ENCODE assay signal across 29 cellular contexts in genomic region chr11:123216249-123216648, GRCh38. TPM values are rescaled to one million over a fixed set of nuclear protein-coding genes. Genes with fewer than 3 reads are reported as not detected.
"Had no signal": no experiment of that assay in that cellular context is flagged by ENCODE, and none has a peak within 500 bp of the region (broad histone marks: within the 10 kb centered on the region; RNA-seq: fewer than 3 reads in every experiment).

No MANE protein-coding gene starts in this region.

- ATAC-seq: activated CD4-positive, alpha-beta T cell treated with anti-CD3 and anti-CD28 coated beads for 36 hours; activated T-cell treated with anti-CD3 and anti-CD28 coated beads, Interleukin-2, amount 50 U/mL, for 72 hours; body of pancreas; gastrocnemius medialis; left ventricle myocardium superior; naive thymus-derived CD4-positive, alpha-beta T cell; right lobe of liver; stimulated activated effector memory CD8-positive, alpha-beta T cell treated with anti-CD3 and anti-CD28 coated beads, Interleukin-12 subunit alpha, Interleukin-12 subunit beta, amount 100 ng/mL, for 72 hours had no signal

- H3K36me3 ChIP-seq: gastrocnemius medialis, ovary, right lobe of liver, thoracic aorta, upper lobe of left lung, vagina had no signal

- H3K4me3 ChIP-seq: body of pancreas, dorsolateral prefrontal cortex, gastrocnemius medialis, ovary, right lobe of liver, thoracic aorta, upper lobe of left lung, vagina had no signal

- H3K27ac Mint-ChIP-seq: activated CD4-positive, alpha-beta T cell treated with anti-CD3 and anti-CD28 coated beads for 36 hours; activated naive CD8-positive, alpha-beta T cell; activated T-cell treated with anti-CD3 and anti-CD28 coated beads, Interleukin-2, amount 50 U/mL, for 72 hours; mesothelial cell of epicardium; naive thymus-derived CD4-positive, alpha-beta T cell; stimulated activated effector memory CD8-positive, alpha-beta T cell treated with anti-CD3 and anti-CD28 coated beads, Interleukin-12 subunit alpha, Interleukin-12 subunit beta, amount 100 ng/mL, for 72 hours; stimulated activated naive CD8-positive, alpha-beta T cell treated with anti-CD3 and anti-CD28 coated beads, Interleukin-15, Interleukin-2, amounts not matched to agents 100 ng/mL and 50 ng/mL, for 24 hours had no signal

- DNase-seq: activated CD4-positive, alpha-beta T cell treated with anti-CD3 and anti-CD28 coated beads for 36 hours; activated CD4-positive, CD25-positive, alpha-beta regulatory T cell; activated naive CD4-positive, alpha-beta T cell; activated T-cell treated with anti-CD3 and anti-CD28 coated beads for 4 hours; activated T-cell treated with anti-CD3 and anti-CD28 coated beads, Interleukin-2, amount 50 U/mL, for 72 hours; anterior cingulate cortex; body of pancreas; dorsolateral prefrontal cortex; effector memory CD4-positive, alpha-beta T cell; erythroblast; gastrocnemius medialis; glutamatergic neuron; islet precursor cell; left ventricle myocardium superior; naive thymus-derived CD4-positive, alpha-beta T cell; ovary; right lobe of liver; stimulated activated CD4-positive, alpha-beta T cell treated with anti-CD3 and anti-CD28 coated beads, Interleukin-4, amount 100 ng/mL, for 24 hours; upper lobe of left lung had no signal

- H3K27ac ChIP-seq: body of pancreas, dorsolateral prefrontal cortex, gastrocnemius medialis, ovary, right lobe of liver, thoracic aorta, upper lobe of left lung, vagina had no signal

- FAIRE-seq: colon had no signal

- H3K4me1 Mint-ChIP-seq: activated CD4-positive, alpha-beta T cell treated with anti-CD3 and anti-CD28 coated beads for 36 hours; naive thymus-derived CD4-positive, alpha-beta T cell; stimulated activated effector memory CD8-positive, alpha-beta T cell treated with anti-CD3 and anti-CD28 coated beads, Interleukin-12 subunit alpha, Interleukin-12 subunit beta, amount 100 ng/mL, for 72 hours had no signal

- H3K9me3 Mint-ChIP-seq: activated T-cell treated with anti-CD3 and anti-CD28 coated beads, Interleukin-2, amount 50 U/mL, for 72 hours; stimulated activated effector memory CD8-positive, alpha-beta T cell treated with anti-CD3 and anti-CD28 coated beads, Interleukin-12 subunit alpha, Interleukin-12 subunit beta, amount 100 ng/mL, for 72 hours had no signal

- H3K4me3 Mint-ChIP-seq: activated CD4-positive, alpha-beta T cell treated with anti-CD3 and anti-CD28 coated beads for 36 hours; activated naive CD8-positive, alpha-beta T cell; activated T-cell treated with anti-CD3 and anti-CD28 coated beads, Interleukin-2, amount 50 U/mL, for 72 hours; mesothelial cell of epicardium; naive thymus-derived CD4-positive, alpha-beta T cell; stimulated activated effector memory CD8-positive, alpha-beta T cell treated with anti-CD3 and anti-CD28 coated beads, Interleukin-12 subunit alpha, Interleukin-12 subunit beta, amount 100 ng/mL, for 72 hours; stimulated activated naive CD8-positive, alpha-beta T cell treated with anti-CD3 and anti-CD28 coated beads, Interleukin-15, Interleukin-2, amounts not matched to agents 100 ng/mL and 50 ng/mL, for 24 hours had no signal

- H3K27me3 Mint-ChIP-seq: progenitor cell of endocrine pancreas had no signal

- H3K36me3 Mint-ChIP-seq: mesothelial cell of epicardium; naive thymus-derived CD4-positive, alpha-beta T cell; stimulated activated effector memory CD8-positive, alpha-beta T cell treated with anti-CD3 and anti-CD28 coated beads, Interleukin-12 subunit alpha, Interleukin-12 subunit beta, amount 100 ng/mL, for 72 hours had no signal

- H3K27me3 ChIP-seq: ovary, right lobe of liver, upper lobe of left lung, vagina had no signal

- H3K9me3 ChIP-seq: body of pancreas, gastrocnemius medialis, ovary, right lobe of liver, thoracic aorta, upper lobe of left lung, vagina had no signal

- H3K4me1 ChIP-seq: gastrocnemius medialis, right lobe of liver, upper lobe of left lung, vagina had no signal

RNA-seq across cellular contexts. Expression of gene CLMP, which starts 21.2 kb away (rescaled TPM):
- total RNA-seq: lung microvascular endothelial cell had no signal
- polyA plus RNA-seq: neural cell had no signal
